In genomic region chr9:83596899-83597504, GRCh38 we compare ENCODE assay signal across 9 cellular contexts. TPM values are rescaled to one million over a fixed set of nuclear protein-coding genes. Genes with fewer than 3 reads are reported as not detected.
DNase-seq lines count a peak whose midpoint lies in the region; ATAC-seq and TF ChIP-seq lines count a peak whose summit lies in the region.
"Had no signal": no experiment of that assay in that cellular context is flagged by ENCODE, and none has a peak within 500 bp of the region (broad histone marks: within the 10 kb centered on the region; RNA-seq: fewer than 3 reads in every experiment).

No MANE protein-coding gene starts in this region.

- H3K9me3 Mint-ChIP-seq in activated naive CD8-positive, alpha-beta T cell treated with anti-CD3 and anti-CD28 coated beads, Interleukin-2, amount 10 ng/mL, durations not matched to agents 7 days and 5 days: no peaks in the 10 kb centered on the region

- H3K9me3 ChIP-seq in DND-41 (ENCODE audit: insufficient read depth, low read length, severe bottlenecking): no peaks in the 10 kb centered on the region
- H3K9me3 ChIP-seq in NT2/D1 (ENCODE audit: insufficient read depth, low read length): no peaks in the 10 kb centered on the region

- no peaks in the 10 kb centered on the region for H3K27me3 Mint-ChIP-seq in activated naive CD8-positive, alpha-beta T cell treated with anti-CD3 and anti-CD28 coated beads, Interleukin-2, amount 10 ng/mL, durations not matched to agents 7 days and 5 days

- peak; percentile 66 for ATAC-seq in DND-41 (ENCODE audit: insufficient read depth, low read depth)
- ATAC-seq in activated naive CD8-positive, alpha-beta T cell treated with anti-CD3 and anti-CD28 coated beads, Interleukin-2, amount 10 ng/mL, durations not matched to agents 7 days and 5 days (ENCODE audit: low read depth): no peak
- ATAC-seq in HG03565 (IDR thresholded peaks at IDR 0.05; ENCODE audit: unreplicated experiment): no peak
- ATAC-seq in HG02870 (IDR thresholded peaks at IDR 0.05; ENCODE audit: unreplicated experiment): no peak

- H3K27ac Mint-ChIP-seq in activated naive CD8-positive, alpha-beta T cell treated with anti-CD3 and anti-CD28 coated beads, Interleukin-2, amount 10 ng/mL, durations not matched to agents 7 days and 5 days: no peak overlapping the region

- H3K4me2 ChIP-seq in DND-41 (ENCODE audit: insufficient read depth, low read length): no peak overlapping the region

- no peak overlapping the region for H3K9ac ChIP-seq in DND-41 (ENCODE audit: low read depth, low read length)
- no peak overlapping the region for H3K9ac ChIP-seq in NT2/D1 (ENCODE audit: insufficient read length, low read depth)

- POLR2A ChIA-PET in activated naive CD8-positive, alpha-beta T cell treated with anti-CD3 and anti-CD28 coated beads, Interleukin-2, amount 10 ng/mL, durations not matched to agents 7 days and 5 days (lab: Charles Lee): no interaction called here

- H4K20me1 ChIP-seq in DND-41 (ENCODE audit: insufficient read depth, low read length): no peaks in the 10 kb centered on the region

- no peaks in the 10 kb centered on the region for H3K36me3 Mint-ChIP-seq in activated naive CD8-positive, alpha-beta T cell treated with anti-CD3 and anti-CD28 coated beads, Interleukin-2, amount 10 ng/mL, durations not matched to agents 7 days and 5 days

- peak; percentile 73 for TF ChIP-seq CTCF in DND-41 (IDR thresholded peaks at IDR 0.05; ENCODE audit: borderline replicate concordance, extremely low read depth, low read length, poor library complexity, severe bottlenecking)

- no peaks in the 10 kb centered on the region for H3K4me1 Mint-ChIP-seq in activated naive CD8-positive, alpha-beta T cell treated with anti-CD3 and anti-CD28 coated beads, Interleukin-2, amount 10 ng/mL, durations not matched to agents 7 days and 5 days

- DNase-seq in DND-41 (peak; percentile 49), H7 (peak; percentile 80), NT2/D1 (ENCODE audit: low read depth, low spot score) (peak; percentile 55), iPS-NIHi7 (ENCODE audit: extremely low spot score) (peak; percentile 86)
- DNase-seq in activated naive CD8-positive, alpha-beta T cell treated with anti-CD3 and anti-CD28 coated beads, Interleukin-2, amount 10 ng/mL, durations not matched to agents 7 days and 5 days: peak; percentile 42
- peak; percentile 32 to 43 for DNase-seq in stimulated activated CD4-positive, alpha-beta T cell treated with anti-CD3 and anti-CD28 coated beads, Interleukin-4, amount 100 ng/mL, for 48 hours (ENCODE audit: low read depth in 2 of 2)

- no peaks in the 10 kb centered on the region for H3K79me2 ChIP-seq in DND-41 (ENCODE audit: insufficient read depth, low read length)

- H3K27me3 ChIP-seq in DND-41 (ENCODE audit: insufficient read depth, low read length, poor library complexity) (no peaks in the 10 kb centered on the region), H7 (ENCODE audit: control insufficient read depth, insufficient read depth, low read length) (no peaks in the 10 kb centered on the region), NT2/D1 (ENCODE audit: insufficient read depth, insufficient read length) (no peaks in the 10 kb centered on the region)

- no peak overlapping the region for H3K27ac ChIP-seq in DND-41 (ENCODE audit: low read length)
- H3K27ac ChIP-seq: skin epidermis had no signal

- H2AFZ ChIP-seq in DND-41 (ENCODE audit: low read depth, low read length): no peak overlapping the region

- H3K4me3 Mint-ChIP-seq in activated naive CD8-positive, alpha-beta T cell treated with anti-CD3 and anti-CD28 coated beads, Interleukin-2, amount 10 ng/mL, durations not matched to agents 7 days and 5 days: no peak overlapping the region

- H3K36me3 ChIP-seq in DND-41 (ENCODE audit: insufficient read depth, low read length) (no peaks in the 10 kb centered on the region), H7 (replicated peaks; ENCODE audit: control insufficient read depth, insufficient read depth, low read length) (no peaks in the 10 kb centered on the region), NT2/D1 (ENCODE audit: insufficient read depth, insufficient read length, low read length) (no peaks in the 10 kb centered on the region)

- H3K4me1 ChIP-seq in DND-41 (ENCODE audit: insufficient read depth, low read length) (no peaks in the 10 kb centered on the region), NT2/D1 (ENCODE audit: insufficient read depth, insufficient read length) (no peaks in the 10 kb centered on the region)

- H3K4me3 ChIP-seq in DND-41 (ENCODE audit: low read depth in 1 of 2, low read length in 2 of 2) (no peak overlapping the region), H7 (ENCODE audit: insufficient read depth, low read depth, low read length) (no peak overlapping the region), NT2/D1 (ENCODE audit: insufficient read length, low read depth) (no peak overlapping the region)
- H3K4me3 ChIP-seq: skin epidermis had no signal

RNA-seq across cellular contexts. Expression of gene IDNK, which starts 25.9 kb away (rescaled TPM):
- 0.78 and 1.4 TPM in 2 replicates for total RNA-seq in H7 (2014; rRNA removed; shearing (Covaris generic))
- 1 to 10 TPM; 8.3 to 9.8 TPM for total RNA-seq in activated naive CD8-positive, alpha-beta T cell treated with anti-CD3 and anti-CD28 coated beads, Interleukin-2, amount 10 ng/mL, durations not matched to agents 7 days and 5 days

RNA-seq across cellular contexts. Expression of gene FRMD3, which starts 58.8 kb away (rescaled TPM):
- total RNA-seq in H7 (2014; rRNA removed; shearing (Covaris generic)): 0.10 and 1.4 TPM in 2 replicates
- total RNA-seq in activated naive CD8-positive, alpha-beta T cell treated with anti-CD3 and anti-CD28 coated beads, Interleukin-2, amount 10 ng/mL, durations not matched to agents 7 days and 5 days: 1 to 10 TPM; 1.2 TPM
